In genomic region chr14:67695394-67695949, GRCh38 we compare ENCODE assay signal across 8 cellular contexts. TPM values are rescaled to one million over a fixed set of nuclear protein-coding genes. Genes with fewer than 3 reads are reported as not detected.
DNase-seq lines count a peak whose midpoint lies in the region; ATAC-seq and TF ChIP-seq lines count a peak whose summit lies in the region.

A gene with protein sequence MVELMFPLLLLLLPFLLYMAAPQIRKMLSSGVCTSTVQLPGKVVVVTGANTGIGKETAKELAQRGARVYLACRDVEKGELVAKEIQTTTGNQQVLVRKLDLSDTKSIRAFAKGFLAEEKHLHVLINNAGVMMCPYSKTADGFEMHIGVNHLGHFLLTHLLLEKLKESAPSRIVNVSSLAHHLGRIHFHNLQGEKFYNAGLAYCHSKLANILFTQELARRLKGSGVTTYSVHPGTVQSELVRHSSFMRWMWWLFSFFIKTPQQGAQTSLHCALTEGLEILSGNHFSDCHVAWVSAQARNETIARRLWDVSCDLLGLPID (minus strand): TSS chr14:67695764. CDS start chr14:67695703, 61 bp downstream.

- peaks cover 4% of the 10 kb centered on the region for H4K20me1 ChIP-seq in osteoblast (ENCODE audit: insufficient read depth, low read length)

- H3K4me3 Mint-ChIP-seq in activated naive CD8-positive, alpha-beta T cell, result peak within 1 kb of the TSS; percentile 98

- peak within 1 kb of the TSS; percentile 98 for H3K27ac Mint-ChIP-seq in activated naive CD8-positive, alpha-beta T cell

- H3K27ac ChIP-seq in osteoblast (ENCODE audit: low read depth, low read length) (peak within 1 kb of the TSS; percentile 76), thoracic aorta (peak within 1 kb of the TSS; percentile 71 to 93)

- TF ChIP-seq CTCF in GM06990 (IDR thresholded peaks at IDR 0.05; ENCODE audit: insufficient read depth, low read length, poor library complexity, severe bottlenecking) (no peak), osteoblast (IDR thresholded peaks at IDR 0.05; ENCODE audit: extremely low read depth, low read depth, low read length) (no peak), thoracic aorta (IDR thresholded peaks at IDR 0.05) (no peak)

- H3K4me2 ChIP-seq in osteoblast (ENCODE audit: insufficient read depth, low read length), result peak within 1 kb of the TSS; percentile 95

- no peaks in the 10 kb centered on the region for H3K27me3 ChIP-seq in GM06990 (replicated peaks; ENCODE audit: control insufficient read depth, insufficient read depth, low read length)
- no peaks in the 10 kb centered on the region for H3K27me3 ChIP-seq in osteoblast (ENCODE audit: insufficient read depth, low read length)
- H3K27me3 ChIP-seq in thoracic aorta (replicated peaks; ENCODE audit: insufficient read depth), result no peaks in the 10 kb centered on the region

- no peaks in the 10 kb centered on the region for H3K36me3 Mint-ChIP-seq in activated naive CD8-positive, alpha-beta T cell

- peaks cover 16% of the 10 kb centered on the region for H3K4me1 ChIP-seq in osteoblast (ENCODE audit: insufficient read depth, low read length)
- peaks cover 0 to 14% of the 10 kb centered on the region in 2 donors for H3K4me1 ChIP-seq in thoracic aorta (ENCODE audit: control insufficient read depth in 1 of 2, low read depth in 2 of 2)

- H3K4me3 ChIP-seq in GM06990 (replicated peaks; ENCODE audit: low read depth, low read length), result peak within 1 kb of the TSS; percentile 75
- peak within 1 kb of the TSS; percentile 92 for H3K4me3 ChIP-seq in osteoblast (ENCODE audit: insufficient read depth, low read length)
- peak within 1 kb of the TSS; percentile 95 for H3K4me3 ChIP-seq in thoracic aorta

- DNase-seq in GM06990 (ENCODE audit: extremely low read depth, insufficient read length), result peak; percentile 75
- peak; percentile 92 for DNase-seq in NCI-H1092 (lab: John Stamatoyannopoulos, UW)
- peak; percentile 60 for DNase-seq in SKM-1 treated with dmso at 0.1 percent for 144 hours (lab: John Stamatoyannopoulos, UW; ENCODE audit: unreplicated experiment)
- DNase-seq in glomerular visceral epithelial cell (ENCODE audit: extremely low spot score), result peak; percentile 88
- peak; percentile 90 for DNase-seq in osteoblast (ENCODE audit: insufficient read length, low spot score, missing footprints)
- peak; percentile 70 for DNase-seq in thoracic aorta (ENCODE audit: low spot score)

- H3K36me3 ChIP-seq in GM06990 (ENCODE audit: control insufficient read depth, insufficient read depth, low read length) (no peaks in the 10 kb centered on the region; the same call in none of the 2 replicates), osteoblast (ENCODE audit: insufficient read depth, low read length) (peaks cover 19% of the 10 kb centered on the region), thoracic aorta (peaks cover 15% of the 10 kb centered on the region)

- H3K9me3 ChIP-seq in osteoblast (ENCODE audit: low read depth, low read length) (no peaks in the 10 kb centered on the region), thoracic aorta (no peaks in the 10 kb centered on the region)

- H3K9me3 Mint-ChIP-seq in activated naive CD8-positive, alpha-beta T cell (ENCODE audit: low read depth), result no peaks in the 10 kb centered on the region

- peak within 1 kb of the TSS; percentile 95 for H2AFZ ChIP-seq in osteoblast (ENCODE audit: low read length)

- H3K4me1 Mint-ChIP-seq in activated naive CD8-positive, alpha-beta T cell (ENCODE audit: low read depth), result peaks cover 24% of the 10 kb centered on the region

- ATAC-seq in HG02571 (IDR thresholded peaks at IDR 0.05; ENCODE audit: unreplicated experiment), result peak; percentile 90
- peak; percentile 88 for ATAC-seq in thoracic aorta (ENCODE audit: insufficient number of reproducible peaks, low FRiP score, low read depth)

- H3K27me3 Mint-ChIP-seq in activated naive CD8-positive, alpha-beta T cell, result no peaks in the 10 kb centered on the region

- H3K79me2 ChIP-seq in osteoblast (ENCODE audit: insufficient read depth, low read length), result peaks cover 44% of the 10 kb centered on the region

RNA-seq across cellular contexts. Expression of the gene that starts here (rescaled TPM):
- total RNA-seq in osteoblast, result 138 and 143 TPM in 2 replicates
- 10 to 100 TPM; 43.2 to 51.6 TPM for total RNA-seq in thoracic aorta

Comparison
In these comparisons a context has a peak if more than half of its experiments do, and no peak if none do; other contexts are left out.
1. Peak in every context shown above with its lines: DNase-seq, ATAC-seq, H3K4me3 ChIP-seq and H3K27ac ChIP-seq.